In genomic region chr11:79095424-79095823, GRCh38 we compare ENCODE assay signal across 30 cellular contexts.
"Had no signal": no experiment of that assay in that cellular context is flagged by ENCODE, and none has a peak within 500 bp of the region (broad histone marks: within the 10 kb centered on the region; RNA-seq: fewer than 3 reads in every experiment).

No MANE protein-coding gene starts in this region.

- H3K4me3 Mint-ChIP-seq: activated CD4-positive, alpha-beta memory T cell treated with anti-CD3 and anti-CD28 coated beads for 36 hours; activated CD4-positive, alpha-beta T cell treated with anti-CD3 and anti-CD28 coated beads, Interleukin-2, amount 10 ng/mL, durations not matched to agents 7 days and 5 days; activated naive CD8-positive, alpha-beta T cell treated with anti-CD3 and anti-CD28 coated beads, Interleukin-2, amount 50 U/mL, for 24 hours; activated T-cell treated with anti-CD3 and anti-CD28 coated beads, Interleukin-2, amount 50 U/mL, for 4 hours had no signal

- H3K27me3 ChIP-seq: ascending aorta, body of pancreas, SJCRH30 had no signal

- ATAC-seq: activated naive CD4-positive, alpha-beta T cell treated with anti-CD3 and anti-CD28 coated beads, Interleukin-2, amount 50 U/mL, for 72 hours; activated naive CD8-positive, alpha-beta T cell treated with anti-CD3 and anti-CD28 coated beads, Interleukin-2, amount 50 U/mL, for 24 hours; activated T-cell treated with anti-CD3 and anti-CD28 coated beads, Interleukin-2, amount 50 U/mL, for 4 hours; body of pancreas; Panc1 had no signal

- H3K27ac Mint-ChIP-seq: activated CD4-positive, alpha-beta memory T cell treated with anti-CD3 and anti-CD28 coated beads for 36 hours; activated CD4-positive, alpha-beta T cell treated with anti-CD3 and anti-CD28 coated beads, Interleukin-2, amount 10 ng/mL, durations not matched to agents 7 days and 5 days; activated naive CD4-positive, alpha-beta T cell treated with anti-CD3 and anti-CD28 coated beads, Interleukin-2, amount 50 U/mL, for 72 hours; activated naive CD8-positive, alpha-beta T cell treated with anti-CD3 and anti-CD28 coated beads, Interleukin-2, amount 50 U/mL, for 24 hours had no signal

- H3K27ac ChIP-seq: ascending aorta, body of pancreas, SJCRH30, VCaP had no signal

- H3K36me3 ChIP-seq: ascending aorta, SJCRH30 had no signal

- H3K4me3 ChIP-seq: ascending aorta, body of pancreas, SJCRH30 had no signal

- H3K4me1 Mint-ChIP-seq: activated CD4-positive, alpha-beta T cell treated with anti-CD3 and anti-CD28 coated beads, Interleukin-2, amount 10 ng/mL, durations not matched to agents 7 days and 5 days; activated naive CD8-positive, alpha-beta T cell treated with anti-CD3 and anti-CD28 coated beads, Interleukin-2, amount 50 U/mL, for 24 hours had no signal

- H3K4me1 ChIP-seq: body of pancreas had no signal

- H3K9me3 ChIP-seq: body of pancreas, SJCRH30, SK-N-SH had no signal

- DNase-seq: activated CD4-positive, alpha-beta memory T cell treated with anti-CD3 and anti-CD28 coated beads for 36 hours; activated CD4-positive, alpha-beta T cell treated with anti-CD3 and anti-CD28 coated beads, Interleukin-2, amount 10 ng/mL, durations not matched to agents 7 days and 5 days; activated CD4-positive, CD25-positive, alpha-beta regulatory T cell; activated CD8-positive, alpha-beta memory T cell treated with anti-CD3 and anti-CD28 coated beads for 24 hours; activated effector memory CD4-positive, alpha-beta T cell treated with anti-CD3 and anti-CD28 coated beads, Interleukin-2, amount 50 U/mL, for 16 hours; activated naive CD4-positive, alpha-beta T cell treated with Interleukin-2 at 50 U/mL for 16 hours; activated naive CD8-positive, alpha-beta T cell treated with anti-CD3 and anti-CD28 coated beads, Interleukin-2, amount 50 U/mL, for 24 hours; activated T-cell treated with anti-CD3 and anti-CD28 coated beads, Interleukin-2, amount 50 U/mL, for 4 hours; amniotic stem cell; body of pancreas; IMR-90; Kasumi-1; KBM-7; NCI-H1048; NCI-H1417; NCI-H1930; NCI-H2171; NCI-H2227 treated with DMSO at 0.1 percent for 48 hours; NCI-H446 treated with DMSO at 0.1 percent for 48 hours; NCI-H524 treated with DMSO at 0.1 percent for 48 hours; NCI-H748 treated with DMSO at 0.1 percent for 48 hours; OCI-M1; Right ventricle myocardium superior; SJCRH30; SK-N-SH; T-helper 1 cell had no signal

- H3K9me3 Mint-ChIP-seq: activated CD4-positive, alpha-beta memory T cell treated with anti-CD3 and anti-CD28 coated beads for 36 hours; activated CD4-positive, alpha-beta T cell treated with anti-CD3 and anti-CD28 coated beads, Interleukin-2, amount 10 ng/mL, durations not matched to agents 7 days and 5 days; activated naive CD4-positive, alpha-beta T cell treated with anti-CD3 and anti-CD28 coated beads, Interleukin-2, amount 50 U/mL, for 72 hours; activated naive CD8-positive, alpha-beta T cell treated with anti-CD3 and anti-CD28 coated beads, Interleukin-2, amount 50 U/mL, for 24 hours; activated T-cell treated with anti-CD3 and anti-CD28 coated beads, Interleukin-2, amount 50 U/mL, for 4 hours had no signal

- H3K36me3 Mint-ChIP-seq: activated CD4-positive, alpha-beta memory T cell treated with anti-CD3 and anti-CD28 coated beads for 36 hours; activated naive CD4-positive, alpha-beta T cell treated with anti-CD3 and anti-CD28 coated beads, Interleukin-2, amount 50 U/mL, for 72 hours had no signal
